ENCODE assay signal across 10 cellular contexts in the genomic region with DNA sequence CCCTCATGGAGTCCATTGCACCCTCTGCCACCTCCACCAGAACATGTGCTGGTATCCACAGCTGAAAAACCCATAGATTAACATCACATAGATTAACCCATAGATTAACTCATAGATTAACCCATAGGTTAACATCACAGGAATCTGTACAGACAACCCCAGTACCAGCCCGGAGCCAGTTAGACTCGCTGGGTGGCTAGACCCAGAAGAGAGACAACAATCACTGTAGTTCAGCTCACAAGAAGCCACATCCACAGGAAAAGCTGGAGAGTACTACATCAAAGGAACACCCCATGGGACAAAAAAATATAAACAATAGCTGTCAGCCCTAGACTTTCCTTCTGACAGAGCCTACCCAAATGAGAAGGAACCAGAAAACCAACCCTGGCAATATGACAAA. TPM values are rescaled to one million over a fixed set of nuclear protein-coding genes. Genes with fewer than 3 reads are reported as not detected.
DNase-seq lines count a peak whose midpoint lies in the region; ATAC-seq and TF ChIP-seq lines count a peak whose summit lies in the region.
"Had no signal": no experiment of that assay in that cellular context is flagged by ENCODE, and none has a peak within 500 bp of the region (broad histone marks: within the 10 kb centered on the region; RNA-seq: fewer than 3 reads in every experiment).

No MANE protein-coding gene starts in this region.

- H3K4me2 ChIP-seq in BLaER1 treated with 17β-estradiol and CSF1 and Interleukin-3, amounts not matched to agents 10 nM and 100 nM = peak overlapping the region; percentile 83 to 100 (median 93)

- ATAC-seq in naive B cell (ENCODE audit: low read depth in 2 of 2) (no peak), GM19397 (IDR thresholded peaks at IDR 0.05; ENCODE audit: unreplicated experiment) (no peak)
- ATAC-seq: GM12878 had no signal

- peaks cover 72 to 88% (median 85%) of the 10 kb centered on the region in 3 donors for H3K4me1 Mint-ChIP-seq in naive B cell

- H3K36me3 ChIP-seq in BLaER1 treated with 17β-estradiol and CSF1 and Interleukin-3, amounts not matched to agents 10 nM and 100 nM = 0 out of 22 replicates have a peak, but pooled peaks cover 0 to under 1% (median 0%) of the 10 kb centered on the region in 11 experiments
- H3K36me3 ChIP-seq in HUES6 (ENCODE audit: control insufficient read depth, insufficient read depth, low read length) = no peaks in the 10 kb centered on the region
- no peaks in the 10 kb centered on the region for H3K36me3 ChIP-seq in brain microvascular endothelial cell (replicated peaks)

- TF ChIP-seq CTCF in brain microvascular endothelial cell (IDR thresholded peaks at IDR 0.05; ENCODE audit: low read depth, low read length, missing control alignments) = no peak

- DNase-seq in brain microvascular endothelial cell = no peak
- DNase-seq in naive B cell = no peak
- no peak for DNase-seq in D341Med (ENCODE audit: low spot score)
- no peak for DNase-seq in RPMI8226
- no peak for DNase-seq in GF-D8 (lab: John Stamatoyannopoulos, UW)
- DNase-seq: NCI-H187 had no signal

- peaks cover 0 to 9% (median 0%) of the 10 kb centered on the region in 11 experiments; a peak in 4 of 22 replicates for H3K27me3 ChIP-seq in BLaER1 treated with 17β-estradiol and CSF1 and Interleukin-3, amounts not matched to agents 10 nM and 100 nM
- H3K27me3 ChIP-seq in HUES6 (ENCODE audit: control insufficient read depth, insufficient read depth, low read length) (no peaks in the 10 kb centered on the region), brain microvascular endothelial cell (replicated peaks) (no peaks in the 10 kb centered on the region)

- peaks cover 53 to 75% (median 69%) of the 10 kb centered on the region in 10 experiments for H3K4me1 ChIP-seq in BLaER1 treated with 17β-estradiol and CSF1 and Interleukin-3, amounts not matched to agents 10 nM and 100 nM
- H3K4me1 ChIP-seq in HUES6 (ENCODE audit: control insufficient read depth, insufficient read depth, low read length) = peaks cover 34% of the 10 kb centered on the region

- H3K27ac Mint-ChIP-seq in naive B cell = peak overlapping the region; percentile 88 to 97 (median 94)

- H4K20me1 ChIP-seq in BLaER1 treated with 17β-estradiol and CSF1 and Interleukin-3, amounts not matched to agents 10 nM and 100 nM = no peaks in the 10 kb centered on the region

- in situ Hi-C loops in brain microvascular endothelial cell (cut with HindIII; ENCODE audit: low pct_ligation_motif_present, low sequenced_read_pairs) = no loop called here

- H3K9ac ChIP-seq in BLaER1 treated with 17β-estradiol and CSF1 and Interleukin-3, amounts not matched to agents 10 nM and 100 nM = no peak overlapping the region
- peak overlapping the region; percentile 69 for H3K9ac ChIP-seq in HUES6 (ENCODE audit: low read length)

- H3K27ac ChIP-seq in BLaER1 treated with 17β-estradiol and CSF1 and Interleukin-3, amounts not matched to agents 10 nM and 100 nM = peak overlapping the region in 7 of 11 experiments; percentile 71 to 90 (median 86); a peak in 14 of 22 replicates
- peak overlapping the region; percentile 2; the same call in 1 of the 2 replicates for H3K27ac ChIP-seq in HUES6 (ENCODE audit: low read depth, low read length)
- peak overlapping the region; percentile 80 for H3K27ac ChIP-seq in brain microvascular endothelial cell

- H3K9me3 ChIP-seq in BLaER1 treated with 17β-estradiol and CSF1 and Interleukin-3, amounts not matched to agents 10 nM and 100 nM (replicated peaks in 1 of 11) = peaks cover 0 to 16% (median 5%) of the 10 kb centered on the region in 11 experiments; a peak in 9 of 22 replicates
- H3K9me3 ChIP-seq in HUES6 (ENCODE audit: control insufficient read depth, insufficient read depth, low read depth, low read length) = peaks cover 3% of the 10 kb centered on the region; the same call in 1 of the 2 replicates

- H3K4me3 ChIP-seq in BLaER1 treated with 17β-estradiol and CSF1 and Interleukin-3, amounts not matched to agents 10 nM and 100 nM = peak overlapping the region in 1 of 10 experiments; percentile 12; a peak in 1 of 20 replicates
- H3K4me3 ChIP-seq in HUES6 (ENCODE audit: low read depth, low read length) (no peak overlapping the region), brain microvascular endothelial cell (ENCODE audit: low read depth, low read length) (no peak overlapping the region)
- H3K4me3 ChIP-seq: GM12878 had no signal

- peaks cover 8 to 9% of the 10 kb centered on the region in 2 donors for H3K36me3 Mint-ChIP-seq in naive B cell

- peaks cover 0 to 11% (median 0%) of the 10 kb centered on the region in 7 donors for H3K9me3 Mint-ChIP-seq in naive B cell

- H3K27me3 Mint-ChIP-seq in naive B cell = no peaks in the 10 kb centered on the region

- peak overlapping the region; percentile 82 to 95 (median 86) for H3K4me3 Mint-ChIP-seq in naive B cell

RNA-seq across cellular contexts. Expression of a gene that starts 25.1 kb away (rescaled TPM):
- 10 to 100 TPM; 18.2 to 35.2 (median 27.7) TPM for polyA plus RNA-seq in naive B cell (ENCODE audit: low read depth in 6 of 6)

RNA-seq across cellular contexts. Expression of a gene that starts 36.3 kb away (rescaled TPM):
- 100 to 1,000 TPM in 2 of 6 donors, 10 to 100 TPM in 4; 84.7 to 107 (median 93.7) TPM for polyA plus RNA-seq in naive B cell (ENCODE audit: low read depth in 6 of 6)

Comparison
In these comparisons a context has a peak if more than half of its experiments do, and no peak if none do; other contexts are left out.
1. H3K27ac ChIP-seq: peak in every context shown above with its lines; median percentile 86 in BLaER1 treated with 17β-estradiol and CSF1 and Interleukin-3, amounts not matched to agents 10 nM and 100 nM; 80 in brain microvascular endothelial cell; 2 in HUES6.